16 cellular contexts compared by ENCODE assay signal in genomic region chr3:47299396-47300318, GRCh38.
"Had no signal": no experiment of that assay in that cellular context is flagged by ENCODE, and none has a peak within 500 bp of the region (broad histone marks: within the 10 kb centered on the region; RNA-seq: fewer than 3 reads in every experiment).

No MANE protein-coding gene starts in this region.

- H3K27ac Mint-ChIP-seq: activated CD8-positive, alpha-beta memory T cell treated with anti-CD3 and anti-CD28 coated beads, Interleukin-2, amount 10 ng/mL, durations not matched to agents 7 days and 5 days; activated naive CD8-positive, alpha-beta T cell; endodermal cell had no signal

- H3K27me3 Mint-ChIP-seq: activated CD8-positive, alpha-beta memory T cell treated with anti-CD3 and anti-CD28 coated beads, Interleukin-2, amount 10 ng/mL, durations not matched to agents 7 days and 5 days; activated naive CD8-positive, alpha-beta T cell; activated T-cell treated with anti-CD3 and anti-CD28 coated beads, Interleukin-2, amount 50 U/mL, for 24 hours; naive thymus-derived CD4-positive, alpha-beta T cell had no signal

- H3K4me3 ChIP-seq: lung, transverse colon had no signal

- H3K27me3 ChIP-seq: brain microvascular endothelial cell, transverse colon had no signal

- H3K9me3 ChIP-seq: transverse colon had no signal

- H3K27ac ChIP-seq: brain microvascular endothelial cell, transverse colon had no signal

- ATAC-seq: activated CD4-positive, CD25-positive, alpha-beta regulatory T cell treated with anti-CD3 and anti-CD28 coated beads, Interleukin-2, amount 50 U/mL, for 24 hours; activated CD8-positive, alpha-beta memory T cell treated with anti-CD3 and anti-CD28 coated beads, Interleukin-2, amount 10 ng/mL, durations not matched to agents 7 days and 5 days; naive thymus-derived CD4-positive, alpha-beta T cell; right cardiac atrium had no signal

- H3K9me3 Mint-ChIP-seq: activated T-cell treated with anti-CD3 and anti-CD28 coated beads, Interleukin-2, amount 50 U/mL, for 24 hours; endodermal cell; immature natural killer cell had no signal

- FAIRE-seq: small intestine had no signal

- DNase-seq: activated CD4-positive, alpha-beta T cell treated with anti-CD3 and anti-CD28 coated beads, Interleukin-2, amount 50 U/mL, for 4 hours; activated CD8-positive, alpha-beta memory T cell treated with anti-CD3 and anti-CD28 coated beads, Interleukin-2, amount 10 ng/mL, durations not matched to agents 7 days and 5 days; activated effector memory CD4-positive, alpha-beta T cell treated with anti-CD3 and anti-CD28 coated beads, Interleukin-2, amount 50 U/mL, for 16 hours; activated T-cell treated with anti-CD3 and anti-CD28 coated beads, Interleukin-2, amount 50 U/mL, for 24 hours; amygdala; brain microvascular endothelial cell; endodermal cell; immature natural killer cell; naive thymus-derived CD4-positive, alpha-beta T cell; posterior cingulate gyrus; right cardiac atrium; small intestine; transverse colon had no signal

- H3K4me3 Mint-ChIP-seq: activated CD8-positive, alpha-beta memory T cell treated with anti-CD3 and anti-CD28 coated beads, Interleukin-2, amount 10 ng/mL, durations not matched to agents 7 days and 5 days; activated naive CD8-positive, alpha-beta T cell; activated T-cell treated with anti-CD3 and anti-CD28 coated beads, Interleukin-2, amount 50 U/mL, for 24 hours; endodermal cell; immature natural killer cell; naive thymus-derived CD4-positive, alpha-beta T cell had no signal
